8 cellular contexts compared by ENCODE assay signal in the genomic region with DNA sequence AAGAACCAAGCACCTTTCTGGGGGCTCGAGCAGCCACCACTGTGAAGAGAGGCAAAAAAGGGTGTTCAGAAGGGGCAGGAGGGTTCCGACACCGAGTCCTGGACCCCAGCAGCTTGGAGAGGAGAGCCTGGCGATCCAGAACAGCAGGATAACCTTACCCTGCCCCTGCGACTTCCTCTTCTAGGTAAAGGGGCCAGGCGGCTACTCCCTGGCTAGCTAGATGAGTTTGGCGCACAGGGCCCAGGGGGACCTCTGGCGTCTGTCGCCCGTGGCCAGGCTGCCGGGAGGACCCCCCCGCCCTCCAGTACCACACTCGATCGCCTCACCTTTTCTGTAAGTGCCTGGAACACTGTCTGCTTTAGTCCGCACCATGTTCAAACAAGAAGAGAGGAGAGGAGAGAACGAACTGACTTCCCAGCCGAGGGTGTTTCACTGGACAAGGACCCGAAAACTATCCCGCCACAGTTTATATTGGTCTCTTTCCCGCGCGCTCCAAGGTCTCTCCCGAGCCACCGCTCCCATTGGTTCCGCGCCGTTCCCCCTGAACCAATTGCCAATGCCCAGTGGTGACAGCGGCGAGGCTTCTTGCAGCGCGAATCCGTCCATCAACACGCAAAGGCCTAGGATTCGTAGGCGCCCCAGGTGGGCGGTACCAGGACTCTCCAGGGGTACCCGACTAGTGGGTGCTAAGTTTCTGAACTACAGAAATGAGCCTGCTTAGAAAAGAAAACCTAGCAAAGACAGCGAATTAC. TPM values are rescaled to one million over a fixed set of nuclear protein-coding genes. Genes with fewer than 3 reads are reported as not detected.
DNase-seq lines count a peak whose midpoint lies in the region; ATAC-seq and TF ChIP-seq lines count a peak whose summit lies in the region.

A gene with protein sequence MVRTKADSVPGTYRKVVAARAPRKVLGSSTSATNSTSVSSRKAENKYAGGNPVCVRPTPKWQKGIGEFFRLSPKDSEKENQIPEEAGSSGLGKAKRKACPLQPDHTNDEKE (minus strand): TSS at position 442 of the 752 bp plus-strand sequence. CDS start 70 bp downstream, at position 372.

- no peaks in the 10 kb centered on the region for H3K36me3 ChIP-seq in hepatocyte (replicated peaks; ENCODE audit: insufficient read depth, low read depth)

- no peaks in the 10 kb centered on the region for H4K20me1 ChIP-seq in hepatocyte (ENCODE audit: insufficient read depth, poor library complexity, severe bottlenecking)

- peak; percentile 89 for ATAC-seq in GM18517 (IDR thresholded peaks at IDR 0.05; ENCODE audit: unreplicated experiment)
- ATAC-seq in HG03039 (IDR thresholded peaks at IDR 0.05; ENCODE audit: unreplicated experiment) = peak; percentile 98

- TF ChIP-seq CTCF in 22Rv1 (IDR thresholded peaks at IDR 0.05) (no peak), hepatocyte (IDR thresholded peaks at IDR 0.05; ENCODE audit: poor library complexity) (no peak)

- peak; percentile 95 to 98 for DNase-seq in NCI-H2081 (lab: John Stamatoyannopoulos, UW)
- peak; percentile 87 for DNase-seq in T-helper 9 cell
- DNase-seq in astrocyte of the hippocampus (ENCODE audit: low read depth, low spot score) = peak; percentile 98
- peak; percentile 95 for DNase-seq in hepatocyte (ENCODE audit: low spot score)
- DNase-seq in renal cortical epithelial cell (ENCODE audit: low read depth) = peak; percentile 90

- peaks cover 3% of the 10 kb centered on the region for H3K4me1 ChIP-seq in hepatocyte (ENCODE audit: insufficient read depth)

- no peaks in the 10 kb centered on the region for H3K9me3 ChIP-seq in hepatocyte (ENCODE audit: low read depth)

- peak within 1 kb of the TSS; percentile 95 for H2AFZ ChIP-seq in hepatocyte

- peak within 1 kb of the TSS; percentile 13 for H3K4me3 ChIP-seq in hepatocyte

- peaks cover 9% of the 10 kb centered on the region for H3K79me2 ChIP-seq in hepatocyte

- 2% methylated on average over 38 of the region's 38 CpGs for WGBS in hepatocyte (ENCODE audit: low lambda C conversion rate, missing lambda C conversion rate)

- H3K27me3 ChIP-seq in hepatocyte = no peaks in the 10 kb centered on the region

- H3K4me2 ChIP-seq in hepatocyte = peak within 1 kb of the TSS; percentile 83

- peak within 1 kb of the TSS; percentile 67 for H3K27ac ChIP-seq in 22Rv1
- no peak within 1 kb of the TSS for H3K27ac ChIP-seq in hepatocyte

- no peaks in the 10 kb centered on the region for H3K9me2 ChIP-seq in hepatocyte (replicated peaks; ENCODE audit: insufficient read depth)

RNA-seq across cellular contexts. Expression of the gene that starts here (rescaled TPM):
- total RNA-seq in hepatocyte (19.2 and 21.2 TPM in 2 replicates), renal cortical epithelial cell (1.2 and 8.3 TPM in 2 replicates)
- polyA plus RNA-seq in hepatocyte = 25.3 and 30.2 TPM in 2 replicates
